8 cellular contexts compared by ENCODE assay signal in the genomic region with DNA sequence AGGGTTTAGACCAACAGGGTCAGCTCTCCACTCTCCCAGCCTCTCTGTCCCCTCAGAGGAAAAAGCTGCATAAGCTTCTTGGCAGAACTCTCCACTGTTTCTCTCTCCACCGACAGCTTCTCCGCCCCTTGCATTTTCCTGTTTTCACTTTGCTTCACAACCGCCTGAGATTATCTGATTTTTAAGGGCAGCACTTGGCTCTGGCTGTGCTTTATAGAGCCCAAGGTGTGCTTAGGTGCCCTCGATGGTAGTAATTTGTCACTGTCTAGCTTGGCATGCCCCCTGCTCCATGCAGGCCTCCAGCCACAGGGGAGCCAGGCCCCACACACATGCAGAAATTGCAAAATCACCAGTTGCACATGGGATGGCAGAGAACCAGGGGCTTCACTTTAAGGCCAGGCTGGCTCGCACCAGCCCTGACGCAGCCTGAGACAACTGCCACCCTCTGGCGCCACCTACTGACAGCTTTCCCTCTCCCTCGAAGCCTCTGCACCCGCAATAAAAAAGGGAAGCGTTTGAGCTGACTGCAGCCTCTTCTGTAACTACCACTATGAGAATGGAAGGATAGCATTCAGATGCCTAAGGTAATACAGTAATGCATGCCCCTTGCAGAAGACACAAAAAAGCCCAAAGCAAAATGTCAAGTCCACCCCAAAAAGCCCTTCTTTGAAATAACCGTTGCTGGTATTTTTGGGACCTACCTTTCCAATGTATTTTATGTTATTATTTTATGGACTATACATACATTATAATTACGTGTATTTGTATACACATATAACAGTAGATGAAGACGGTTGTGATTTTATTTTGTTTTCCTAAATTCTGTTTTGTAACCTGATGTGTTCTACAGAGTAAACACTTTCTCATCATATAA. TPM values are rescaled to one million over a fixed set of nuclear protein-coding genes. Genes with fewer than 3 reads are reported as not detected.
DNase-seq lines count a peak whose midpoint lies in the region; ATAC-seq and TF ChIP-seq lines count a peak whose summit lies in the region.

No MANE protein-coding gene starts in this region.

- H3K9me3 ChIP-seq in OCI-LY1 (ENCODE audit: low read length) (no peaks in the 10 kb centered on the region), esophagus squamous epithelium (no peaks in the 10 kb centered on the region)

- H3K4me1 ChIP-seq in OCI-LY1 (ENCODE audit: insufficient read depth, low read length, severe bottlenecking) (no peaks in the 10 kb centered on the region), esophagus squamous epithelium (peaks cover 3 to 8% (median 3%) of the 10 kb centered on the region in 3 donors)

- no peak overlapping the region for H3K27ac Mint-ChIP-seq in nephron progenitor cell
- H3K27ac Mint-ChIP-seq in stimulated activated naive CD8-positive, alpha-beta T cell treated with anti-CD3 and anti-CD28 coated beads, Interleukin-15, amount 100 ng/mL, for 72 hours: no peak overlapping the region

- peak; percentile 87 for TF ChIP-seq CTCF in OCI-LY1 (IDR thresholded peaks at IDR 0.05; ENCODE audit: low read length)
- peak; percentile 56 to 87 (median 73) for TF ChIP-seq CTCF in esophagus squamous epithelium (IDR thresholded peaks at IDR 0.05)
- TF ChIP-seq CTCF in nephron progenitor cell (IDR thresholded peaks at IDR 0.05): peak; percentile 89

- H3K36me3 Mint-ChIP-seq in nephron progenitor cell (ENCODE audit: low read depth): no peaks in the 10 kb centered on the region

- no peak overlapping the region for H2AFZ ChIP-seq in OCI-LY1 (ENCODE audit: low read length)

- H3K4me3 ChIP-seq in OCI-LY1 (ENCODE audit: low read depth, low read length, poor library complexity, severe bottlenecking): no peak overlapping the region
- peak overlapping the region in 1 of 4 donors; percentile 30 for H3K4me3 ChIP-seq in esophagus squamous epithelium

- H3K27me3 Mint-ChIP-seq in nephron progenitor cell (ENCODE audit: low read depth, poor library complexity): peaks cover 37% of the 10 kb centered on the region
- peaks cover 23% of the 10 kb centered on the region for H3K27me3 Mint-ChIP-seq in stimulated activated naive CD8-positive, alpha-beta T cell treated with anti-CD3 and anti-CD28 coated beads, Interleukin-15, amount 100 ng/mL, for 72 hours

- 7 to 9% methylated on average over 11 to 13 of the region's 13 CpGs for WGBS in esophagus squamous epithelium, 2 donors

- peaks cover 4% of the 10 kb centered on the region for H3K9me3 Mint-ChIP-seq in nephron progenitor cell
- H3K9me3 Mint-ChIP-seq in stimulated activated naive CD8-positive, alpha-beta T cell treated with anti-CD3 and anti-CD28 coated beads, Interleukin-15, amount 100 ng/mL, for 72 hours: no peaks in the 10 kb centered on the region

- intact Hi-C loops in esophagus squamous epithelium (cut with DNase I): loop anchor here (10.0 kb wide), 1 partner anchor 703 kb away; no protein-coding TSS in a partner anchor

- no peaks in the 10 kb centered on the region for H3K9me2 ChIP-seq in OCI-LY1 (ENCODE audit: low read depth, low read length)

- H3K27me3 ChIP-seq in OCI-LY1 (ENCODE audit: insufficient read depth, low read length) (no peaks in the 10 kb centered on the region), esophagus squamous epithelium (peaks cover 0 to 36% (median 0%) of the 10 kb centered on the region in 4 donors)

- no peak overlapping the region for H3K4me2 ChIP-seq in OCI-LY1 (ENCODE audit: low read length)

- ATAC-seq in GM21447 (IDR thresholded peaks at IDR 0.05; ENCODE audit: unreplicated experiment): peak; percentile 91
- ATAC-seq in stimulated activated naive CD8-positive, alpha-beta T cell treated with anti-CD3 and anti-CD28 coated beads, Interleukin-15, amount 100 ng/mL, for 72 hours: peak; percentile 91

- no peaks in the 10 kb centered on the region for H4K20me1 ChIP-seq in OCI-LY1 (ENCODE audit: insufficient read depth, low read length)

- H3K27ac ChIP-seq in OCI-LY1 (ENCODE audit: low read depth, low read length, poor library complexity, severe bottlenecking): no peak overlapping the region
- H3K27ac ChIP-seq in esophagus squamous epithelium: no peak overlapping the region

- H3K4me1 Mint-ChIP-seq in nephron progenitor cell: peaks cover 5% of the 10 kb centered on the region
- H3K4me1 Mint-ChIP-seq in stimulated activated naive CD8-positive, alpha-beta T cell treated with anti-CD3 and anti-CD28 coated beads, Interleukin-15, amount 100 ng/mL, for 72 hours: peaks cover 5% of the 10 kb centered on the region

- no peak overlapping the region for H3K9ac ChIP-seq in OCI-LY1 (ENCODE audit: low read length)

- H3K4me3 Mint-ChIP-seq in nephron progenitor cell: no peak overlapping the region
- no peak overlapping the region for H3K4me3 Mint-ChIP-seq in stimulated activated naive CD8-positive, alpha-beta T cell treated with anti-CD3 and anti-CD28 coated beads, Interleukin-15, amount 100 ng/mL, for 72 hours

- no peaks in the 10 kb centered on the region for H3F3A ChIP-seq in OCI-LY1 (ENCODE audit: insufficient read depth, low read length)

- no peak for TF ChIP-seq POLR2A in esophagus squamous epithelium (IDR thresholded peaks at IDR 0.05)

- DNase-seq in DMS 273 treated with DMSO at 0.1 percent for 48 hours (lab: John Stamatoyannopoulos, UW) (peak; percentile 32), HuH-7.5 (ENCODE audit: low spot score) (peak; percentile 59), activated T-cell treated with anti-CD3 and anti-CD28 coated beads for 24 hours (ENCODE audit: low read depth) (peak; percentile 72), esophagus squamous epithelium (lab: John Stamatoyannopoulos, UW) (no peak), nephron progenitor cell (peak; percentile 94)
- DNase-seq in stimulated activated naive CD8-positive, alpha-beta T cell treated with anti-CD3 and anti-CD28 coated beads, Interleukin-15, amount 100 ng/mL, for 72 hours: peak; percentile 64 to 68

- no peaks in the 10 kb centered on the region for H3K36me3 ChIP-seq in OCI-LY1 (ENCODE audit: insufficient read depth, low read length)
- H3K36me3 ChIP-seq in esophagus squamous epithelium: no peaks in the 10 kb centered on the region

- H3K79me2 ChIP-seq in OCI-LY1 (ENCODE audit: insufficient read depth, low read length): no peaks in the 10 kb centered on the region

RNA-seq across cellular contexts. Expression of gene RIMBP2, which starts 32.0 kb away (rescaled TPM):
- total RNA-seq in esophagus squamous epithelium: under 1 TPM; 0.08 to 0.76 (median 0.46) TPM
